ENCODE assay signal across 1 cellular context in the genomic region with DNA sequence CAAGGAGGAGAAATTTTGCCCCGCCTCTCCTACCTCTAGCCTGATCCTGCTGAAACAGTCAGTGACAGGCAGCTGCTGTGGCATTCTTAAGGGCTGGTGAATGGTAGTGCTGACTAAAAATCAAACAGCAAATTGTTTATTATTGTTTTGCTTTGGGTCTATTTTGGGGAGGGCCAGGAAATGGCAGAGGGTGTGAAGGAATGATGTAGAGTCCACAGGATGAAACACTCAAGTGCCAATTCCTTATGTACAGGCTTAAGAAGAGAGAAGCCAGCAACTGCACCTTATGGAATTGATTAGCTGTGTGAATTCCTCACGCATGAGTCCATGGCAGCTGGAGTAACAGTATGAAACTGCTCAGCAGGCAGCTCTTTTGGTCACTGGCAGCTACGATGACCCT.
TF ChIP-seq lines count a peak whose summit lies in the region.

No MANE protein-coding gene starts in this region.

TF ChIP-seq in SK-N-SH, 30 proteins besides CTCF, POLR2A, EP300 and RAD21 (continued from another document):
- TF ChIP-seq, protein P1, sequence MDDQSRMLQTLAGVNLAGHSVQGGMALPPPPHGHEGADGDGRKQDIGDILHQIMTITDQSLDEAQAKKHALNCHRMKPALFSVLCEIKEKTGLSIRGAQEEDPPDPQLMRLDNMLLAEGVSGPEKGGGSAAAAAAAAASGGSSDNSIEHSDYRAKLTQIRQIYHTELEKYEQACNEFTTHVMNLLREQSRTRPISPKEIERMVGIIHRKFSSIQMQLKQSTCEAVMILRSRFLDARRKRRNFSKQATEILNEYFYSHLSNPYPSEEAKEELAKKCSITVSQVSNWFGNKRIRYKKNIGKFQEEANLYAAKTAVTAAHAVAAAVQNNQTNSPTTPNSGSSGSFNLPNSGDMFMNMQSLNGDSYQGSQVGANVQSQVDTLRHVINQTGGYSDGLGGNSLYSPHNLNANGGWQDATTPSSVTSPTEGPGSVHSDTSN (IDR thresholded peaks at IDR 0.05), result peak; percentile 82
- TF ChIP-seq, protein P2, sequence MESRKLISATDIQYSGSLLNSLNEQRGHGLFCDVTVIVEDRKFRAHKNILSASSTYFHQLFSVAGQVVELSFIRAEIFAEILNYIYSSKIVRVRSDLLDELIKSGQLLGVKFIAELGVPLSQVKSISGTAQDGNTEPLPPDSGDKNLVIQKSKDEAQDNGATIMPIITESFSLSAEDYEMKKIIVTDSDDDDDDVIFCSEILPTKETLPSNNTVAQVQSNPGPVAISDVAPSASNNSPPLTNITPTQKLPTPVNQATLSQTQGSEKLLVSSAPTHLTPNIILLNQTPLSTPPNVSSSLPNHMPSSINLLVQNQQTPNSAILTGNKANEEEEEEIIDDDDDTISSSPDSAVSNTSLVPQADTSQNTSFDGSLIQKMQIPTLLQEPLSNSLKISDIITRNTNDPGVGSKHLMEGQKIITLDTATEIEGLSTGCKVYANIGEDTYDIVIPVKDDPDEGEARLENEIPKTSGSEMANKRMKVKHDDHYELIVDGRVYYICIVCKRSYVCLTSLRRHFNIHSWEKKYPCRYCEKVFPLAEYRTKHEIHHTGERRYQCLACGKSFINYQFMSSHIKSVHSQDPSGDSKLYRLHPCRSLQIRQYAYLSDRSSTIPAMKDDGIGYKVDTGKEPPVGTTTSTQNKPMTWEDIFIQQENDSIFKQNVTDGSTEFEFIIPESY (IDR thresholded peaks at IDR 0.05; ENCODE audit: borderline replicate concordance, low read depth), result no peak
- TF ChIP-seq TEAD4 (IDR thresholded peaks at IDR 0.05; ENCODE audit: borderline replicate concordance, insufficient read depth) (peak; percentile 89), FOXJ3 (CRISPR knock-in tag; IDR thresholded peaks at IDR 0.05) (no peak), GABPA (IDR thresholded peaks at IDR 0.05; ENCODE audit: low read depth) (no peak), RFX5 (IDR thresholded peaks at IDR 0.05; ENCODE audit: low read length) (no peak), MXI1 (IDR thresholded peaks at IDR 0.05; ENCODE audit: low read depth, low read length) (no peak), NRF1 (IDR thresholded peaks at IDR 0.05; ENCODE audit: low read depth, low read length) (no peak), TAF1 (IDR thresholded peaks at IDR 0.05; ENCODE audit: borderline replicate concordance, low read depth, low read length) (peak; percentile 49), JUND (IDR thresholded peaks at IDR 0.05) (peak; percentile 93), ELF1 (IDR thresholded peaks at IDR 0.05) (peak; percentile 35; the same call in 1 of the 2 replicates), POLR2AphosphoS5 (IDR thresholded peaks at IDR 0.05; ENCODE audit: low read depth, low read length) (peak; percentile 90), SMC3 (IDR thresholded peaks at IDR 0.05; ENCODE audit: low read depth, low read length) (no peak), SIN3A (IDR thresholded peaks at IDR 0.05; ENCODE audit: borderline replicate concordance, low read depth, low read length) (peak; percentile 59; the same call in 1 of the 2 replicates), MEF2A (IDR thresholded peaks at IDR 0.05; ENCODE audit: borderline replicate concordance, low read depth) (peak; percentile 63; the same call in 1 of the 2 replicates), CHD2 (IDR thresholded peaks at IDR 0.05; ENCODE audit: low read length, partially characterized antibody) (no peak), RXRA (IDR thresholded peaks at IDR 0.05; ENCODE audit: borderline replicate concordance, low read depth) (peak; percentile 61; the same call in 1 of the 2 replicates), YY1 (IDR thresholded peaks at IDR 0.05; ENCODE audit: low read depth) (no peak), TCF12 (IDR thresholded peaks at IDR 0.05) (peak; percentile 99), EZH2phosphoT487 (IDR thresholded peaks at IDR 0.05; ENCODE audit: borderline replicate concordance, low read depth) (no peak), NFIC (IDR thresholded peaks at IDR 0.05; ENCODE audit: borderline replicate concordance) (peak; percentile 71), GATA2 (CRISPR knock-in tag; IDR thresholded peaks at IDR 0.05) (no peak), FOXM1 (IDR thresholded peaks at IDR 0.05; ENCODE audit: low read depth) (peak; percentile 53; the same call in 1 of the 2 replicates), FOSL2 (IDR thresholded peaks at IDR 0.05; ENCODE audit: borderline replicate concordance, low read depth) (peak; percentile 74)
- TF ChIP-seq, protein P3, sequence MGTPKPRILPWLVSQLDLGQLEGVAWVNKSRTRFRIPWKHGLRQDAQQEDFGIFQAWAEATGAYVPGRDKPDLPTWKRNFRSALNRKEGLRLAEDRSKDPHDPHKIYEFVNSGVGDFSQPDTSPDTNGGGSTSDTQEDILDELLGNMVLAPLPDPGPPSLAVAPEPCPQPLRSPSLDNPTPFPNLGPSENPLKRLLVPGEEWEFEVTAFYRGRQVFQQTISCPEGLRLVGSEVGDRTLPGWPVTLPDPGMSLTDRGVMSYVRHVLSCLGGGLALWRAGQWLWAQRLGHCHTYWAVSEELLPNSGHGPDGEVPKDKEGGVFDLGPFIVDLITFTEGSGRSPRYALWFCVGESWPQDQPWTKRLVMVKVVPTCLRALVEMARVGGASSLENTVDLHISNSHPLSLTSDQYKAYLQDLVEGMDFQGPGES (IDR thresholded peaks at IDR 0.05; ENCODE audit: low read depth, low read length), result no peak
- TF ChIP-seq, protein P4, sequence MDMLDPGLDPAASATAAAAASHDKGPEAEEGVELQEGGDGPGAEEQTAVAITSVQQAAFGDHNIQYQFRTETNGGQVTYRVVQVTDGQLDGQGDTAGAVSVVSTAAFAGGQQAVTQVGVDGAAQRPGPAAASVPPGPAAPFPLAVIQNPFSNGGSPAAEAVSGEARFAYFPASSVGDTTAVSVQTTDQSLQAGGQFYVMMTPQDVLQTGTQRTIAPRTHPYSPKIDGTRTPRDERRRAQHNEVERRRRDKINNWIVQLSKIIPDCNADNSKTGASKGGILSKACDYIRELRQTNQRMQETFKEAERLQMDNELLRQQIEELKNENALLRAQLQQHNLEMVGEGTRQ (IDR thresholded peaks at IDR 0.05; ENCODE audit: borderline replicate concordance, low read depth, low read length), result no peak
- TF ChIP-seq, protein P5, sequence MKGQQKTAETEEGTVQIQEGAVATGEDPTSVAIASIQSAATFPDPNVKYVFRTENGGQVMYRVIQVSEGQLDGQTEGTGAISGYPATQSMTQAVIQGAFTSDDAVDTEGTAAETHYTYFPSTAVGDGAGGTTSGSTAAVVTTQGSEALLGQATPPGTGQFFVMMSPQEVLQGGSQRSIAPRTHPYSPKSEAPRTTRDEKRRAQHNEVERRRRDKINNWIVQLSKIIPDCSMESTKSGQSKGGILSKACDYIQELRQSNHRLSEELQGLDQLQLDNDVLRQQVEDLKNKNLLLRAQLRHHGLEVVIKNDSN (IDR thresholded peaks at IDR 0.05; ENCODE audit: borderline replicate concordance, low read depth), result no peak
- TF ChIP-seq, protein P6, sequence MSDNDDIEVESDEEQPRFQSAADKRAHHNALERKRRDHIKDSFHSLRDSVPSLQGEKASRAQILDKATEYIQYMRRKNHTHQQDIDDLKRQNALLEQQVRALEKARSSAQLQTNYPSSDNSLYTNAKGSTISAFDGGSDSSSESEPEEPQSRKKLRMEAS (IDR thresholded peaks at IDR 0.05; ENCODE audit: low read depth), result 0 out of 2 replicates have a peak, but pooled peaks have one; percentile 36
- TF ChIP-seq, protein P7, sequence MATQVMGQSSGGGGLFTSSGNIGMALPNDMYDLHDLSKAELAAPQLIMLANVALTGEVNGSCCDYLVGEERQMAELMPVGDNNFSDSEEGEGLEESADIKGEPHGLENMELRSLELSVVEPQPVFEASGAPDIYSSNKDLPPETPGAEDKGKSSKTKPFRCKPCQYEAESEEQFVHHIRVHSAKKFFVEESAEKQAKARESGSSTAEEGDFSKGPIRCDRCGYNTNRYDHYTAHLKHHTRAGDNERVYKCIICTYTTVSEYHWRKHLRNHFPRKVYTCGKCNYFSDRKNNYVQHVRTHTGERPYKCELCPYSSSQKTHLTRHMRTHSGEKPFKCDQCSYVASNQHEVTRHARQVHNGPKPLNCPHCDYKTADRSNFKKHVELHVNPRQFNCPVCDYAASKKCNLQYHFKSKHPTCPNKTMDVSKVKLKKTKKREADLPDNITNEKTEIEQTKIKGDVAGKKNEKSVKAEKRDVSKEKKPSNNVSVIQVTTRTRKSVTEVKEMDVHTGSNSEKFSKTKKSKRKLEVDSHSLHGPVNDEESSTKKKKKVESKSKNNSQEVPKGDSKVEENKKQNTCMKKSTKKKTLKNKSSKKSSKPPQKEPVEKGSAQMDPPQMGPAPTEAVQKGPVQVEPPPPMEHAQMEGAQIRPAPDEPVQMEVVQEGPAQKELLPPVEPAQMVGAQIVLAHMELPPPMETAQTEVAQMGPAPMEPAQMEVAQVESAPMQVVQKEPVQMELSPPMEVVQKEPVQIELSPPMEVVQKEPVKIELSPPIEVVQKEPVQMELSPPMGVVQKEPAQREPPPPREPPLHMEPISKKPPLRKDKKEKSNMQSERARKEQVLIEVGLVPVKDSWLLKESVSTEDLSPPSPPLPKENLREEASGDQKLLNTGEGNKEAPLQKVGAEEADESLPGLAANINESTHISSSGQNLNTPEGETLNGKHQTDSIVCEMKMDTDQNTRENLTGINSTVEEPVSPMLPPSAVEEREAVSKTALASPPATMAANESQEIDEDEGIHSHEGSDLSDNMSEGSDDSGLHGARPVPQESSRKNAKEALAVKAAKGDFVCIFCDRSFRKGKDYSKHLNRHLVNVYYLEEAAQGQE (IDR thresholded peaks at IDR 0.05; ENCODE audit: low read depth, low read length), result peak; percentile 57; the same call in 1 of the 2 replicates
